3 cellular contexts compared by ENCODE assay signal in the genomic region with DNA sequence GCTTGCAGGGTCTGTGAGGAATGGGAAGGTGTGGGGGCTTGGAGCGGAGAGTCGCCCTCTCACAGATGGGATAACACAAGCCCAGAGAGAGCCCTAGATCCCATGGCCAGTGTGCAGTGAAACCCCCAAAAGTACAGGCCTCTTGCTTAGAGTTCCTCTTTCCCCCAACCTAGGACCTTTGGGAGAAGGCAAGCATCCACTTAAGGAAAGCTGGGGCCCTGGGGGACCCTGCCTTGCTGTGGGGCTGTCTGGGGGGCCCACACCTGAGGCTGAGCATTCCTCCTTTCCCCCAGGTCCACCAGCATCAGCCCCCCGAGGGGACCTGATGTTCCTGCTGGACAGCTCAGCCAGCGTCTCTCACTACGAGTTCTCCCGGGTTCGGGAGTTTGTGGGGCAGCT.
TF ChIP-seq lines count a peak whose summit lies in the region.

No MANE protein-coding gene starts in this region.

TF ChIP-seq in A549, 52 proteins besides CTCF, POLR2A, EP300 and RAD21:
- TF ChIP-seq ESRRA (IDR thresholded peaks at IDR 0.05; ENCODE audit: borderline replicate concordance, low read length), result no peak
- no peak for TF ChIP-seq TP53 (CRISPR knock-in tag; IDR thresholded peaks at IDR 0.05)
- no peak for TF ChIP-seq HOXA7 (CRISPR knock-in tag; IDR thresholded peaks at IDR 0.05)
- TF ChIP-seq USF2 (IDR thresholded peaks at IDR 0.05), result no peak
- no peak for TF ChIP-seq NFE2L2 (conservative IDR thresholded peaks at IDR 0.05; ENCODE audit: low read length)

TF ChIP-seq in HEK293T, 16 proteins besides CTCF, POLR2A, EP300 and RAD21:
- TF ChIP-seq SP1 (IDR thresholded peaks at IDR 0.05) (no peak), ZNF384 (IDR thresholded peaks at IDR 0.05) (no peak), LEF1 (IDR thresholded peaks at IDR 0.05; ENCODE audit: borderline replicate concordance) (no peak), CTBP1 (IDR thresholded peaks at IDR 0.05; ENCODE audit: borderline replicate concordance) (no peak), L3MBTL2 (conservative IDR thresholded peaks at IDR 0.05) (no peak), BHLHE40 (IDR thresholded peaks at IDR 0.05; ENCODE audit: borderline replicate concordance) (no peak), FOXA1 (IDR thresholded peaks at IDR 0.05) (no peak), SUZ12 (IDR thresholded peaks at IDR 0.05) (no peak), NFRKB (IDR thresholded peaks at IDR 0.05) (no peak), FOXK2 (IDR thresholded peaks at IDR 0.05) (no peak), FOXM1 (IDR thresholded peaks at IDR 0.05; ENCODE audit: borderline replicate concordance) (no peak), PKNOX1 (IDR thresholded peaks at IDR 0.05) (no peak), TARDBP (IDR thresholded peaks at IDR 0.05) (no peak), ARNT (IDR thresholded peaks at IDR 0.05) (no peak), ELF4 (IDR thresholded peaks at IDR 0.05) (no peak), HDGF (IDR thresholded peaks at IDR 0.05; ENCODE audit: borderline replicate concordance) (no peak)

TF ChIP-seq in H1, 55 proteins besides CTCF, POLR2A, EP300 and RAD21:
- TF ChIP-seq CHD1 (IDR thresholded peaks at IDR 0.05; ENCODE audit: low read depth, low read length) (no peak), SP2 (IDR thresholded peaks at IDR 0.05; ENCODE audit: low read length) (no peak), NRF1 (IDR thresholded peaks at IDR 0.05; ENCODE audit: low read depth, low read length) (no peak), HDAC6 (IDR thresholded peaks at IDR 0.05; ENCODE audit: low read depth, low read length) (no peak), SRF (IDR thresholded peaks at IDR 0.05; ENCODE audit: low read depth, low read length) (no peak), YY1 (IDR thresholded peaks at IDR 0.05; ENCODE audit: low read depth, low read length) (no peak), ASH2L (IDR thresholded peaks at IDR 0.05; ENCODE audit: low read length) (no peak), RNF2 (IDR thresholded peaks at IDR 0.05; ENCODE audit: borderline replicate concordance, low read depth, low read length, missing control alignments, poor library complexity, severe bottlenecking) (no peak), BACH1 (IDR thresholded peaks at IDR 0.05; ENCODE audit: low read length) (no peak), POU5F1 (IDR thresholded peaks at IDR 0.05; ENCODE audit: low read depth, low read length) (no peak), TEAD4 (IDR thresholded peaks at IDR 0.05; ENCODE audit: low read depth, low read length) (no peak), JUND (IDR thresholded peaks at IDR 0.05; ENCODE audit: low read length) (no peak), EGR1 (IDR thresholded peaks at IDR 0.05; ENCODE audit: borderline replicate concordance, low read depth, low read length) (no peak), SIRT6 (IDR thresholded peaks at IDR 0.05; ENCODE audit: low read length) (no peak)
- TF ChIP-seq, protein P1, sequence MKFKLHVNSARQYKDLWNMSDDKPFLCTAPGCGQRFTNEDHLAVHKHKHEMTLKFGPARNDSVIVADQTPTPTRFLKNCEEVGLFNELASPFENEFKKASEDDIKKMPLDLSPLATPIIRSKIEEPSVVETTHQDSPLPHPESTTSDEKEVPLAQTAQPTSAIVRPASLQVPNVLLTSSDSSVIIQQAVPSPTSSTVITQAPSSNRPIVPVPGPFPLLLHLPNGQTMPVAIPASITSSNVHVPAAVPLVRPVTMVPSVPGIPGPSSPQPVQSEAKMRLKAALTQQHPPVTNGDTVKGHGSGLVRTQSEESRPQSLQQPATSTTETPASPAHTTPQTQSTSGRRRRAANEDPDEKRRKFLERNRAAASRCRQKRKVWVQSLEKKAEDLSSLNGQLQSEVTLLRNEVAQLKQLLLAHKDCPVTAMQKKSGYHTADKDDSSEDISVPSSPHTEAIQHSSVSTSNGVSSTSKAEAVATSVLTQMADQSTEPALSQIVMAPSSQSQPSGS (IDR thresholded peaks at IDR 0.05; ENCODE audit: low read length), result no peak
